ENCODE assay signal across 8 cellular contexts in the genomic region with DNA sequence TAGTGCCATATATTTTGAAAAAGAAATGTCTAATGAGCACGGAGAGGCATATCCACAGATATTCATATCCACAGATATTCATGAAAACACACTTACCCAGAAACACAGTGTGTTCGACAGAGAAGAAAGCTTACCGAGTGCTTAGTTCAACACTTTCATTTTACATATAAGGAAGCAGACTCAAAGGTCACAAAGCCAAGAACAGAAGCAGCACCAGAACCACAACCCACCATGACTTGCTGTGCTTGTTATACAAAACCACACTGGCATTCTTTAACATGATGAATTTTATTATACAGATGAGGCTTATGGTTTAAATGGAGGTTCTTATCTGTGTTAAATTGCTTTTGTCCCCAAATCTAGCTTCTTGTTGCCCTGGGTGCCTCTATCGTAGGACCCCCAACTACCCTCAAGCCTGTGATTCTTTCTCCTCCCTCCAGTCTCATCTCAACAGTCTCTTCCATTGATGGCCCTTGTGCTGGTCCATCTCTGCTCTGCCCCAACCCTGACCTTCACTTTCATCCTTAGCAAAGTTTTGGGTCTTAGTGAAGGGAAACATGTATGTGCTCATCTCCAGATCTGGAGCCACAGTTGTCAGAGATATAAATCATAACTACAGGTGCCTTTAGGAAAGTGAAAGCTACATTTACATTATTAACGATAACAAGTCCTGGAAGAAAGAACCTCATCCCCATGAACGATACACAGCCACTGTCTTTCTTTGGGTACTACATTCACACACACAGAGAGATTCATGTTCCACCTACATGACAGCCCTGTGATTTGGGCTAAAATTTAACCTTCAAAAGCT. TPM values are rescaled to one million over a fixed set of nuclear protein-coding genes. Genes with fewer than 3 reads are reported as not detected.
DNase-seq lines count a peak whose midpoint lies in the region; ATAC-seq and TF ChIP-seq lines count a peak whose summit lies in the region.

No MANE protein-coding gene starts in this region.

- peaks cover 32% of the 10 kb centered on the region for H3K4me1 Mint-ChIP-seq in activated T-cell treated with anti-CD3 and anti-CD28 coated beads, Interleukin-2, amount 50 U/mL, for 4 hours (ENCODE audit: low read depth)
- H3K4me1 Mint-ChIP-seq in type B pancreatic cell (ENCODE audit: unreplicated experiment): no peaks in the 10 kb centered on the region

- peak overlapping the region; percentile 66 for H3K4me3 Mint-ChIP-seq in activated T-cell treated with anti-CD3 and anti-CD28 coated beads, Interleukin-2, amount 50 U/mL, for 4 hours
- no peak overlapping the region for H3K4me3 Mint-ChIP-seq in type B pancreatic cell

- H3K27ac Mint-ChIP-seq in type B pancreatic cell: no peak overlapping the region

- DNase-seq in activated T-cell treated with anti-CD3 and anti-CD28 coated beads for 1 hour (ENCODE audit: low read depth): peak; percentile 21
- no peak for DNase-seq in activated T-cell treated with anti-CD3 and anti-CD28 coated beads, Interleukin-2, amount 50 U/mL, for 1 hour
- peak; percentile 27 for DNase-seq in activated T-cell treated with anti-CD3 and anti-CD28 coated beads, Interleukin-2, amount 50 U/mL, for 4 hours
- peak; percentile 34 to 43 for DNase-seq in stimulated activated CD4-positive, alpha-beta T cell treated with anti-CD3 and anti-CD28 coated beads, Interleukin-2, amount 100 ng/mL, for 24 hours
- DNase-seq in NCI-H146 (lab: John Stamatoyannopoulos, UW): no peak
- DNase-seq in middle frontal gyrus (ENCODE audit: extremely low spot score, low spot score): no peak
- DNase-seq in type B pancreatic cell (ENCODE audit: extremely low spot score, unreplicated experiment): no peak

- no peaks in the 10 kb centered on the region for H3K27me3 Mint-ChIP-seq in activated T-cell treated with anti-CD3 and anti-CD28 coated beads, Interleukin-2, amount 50 U/mL, for 4 hours (ENCODE audit: low read depth)
- H3K27me3 Mint-ChIP-seq in type B pancreatic cell: peaks cover 21% of the 10 kb centered on the region

- peak; percentile 80 for ATAC-seq in HG03342 (IDR thresholded peaks at IDR 0.05; ENCODE audit: unreplicated experiment)
- peak; percentile 89 to 91 for ATAC-seq in activated T-cell treated with anti-CD3 and anti-CD28 coated beads, Interleukin-2, amount 50 U/mL, for 4 hours

- H3K9me3 Mint-ChIP-seq in activated T-cell treated with anti-CD3 and anti-CD28 coated beads, Interleukin-2, amount 50 U/mL, for 4 hours: no peaks in the 10 kb centered on the region
- no peaks in the 10 kb centered on the region for H3K9me3 Mint-ChIP-seq in type B pancreatic cell

- no peak for TF ChIP-seq CTCF in type B pancreatic cell (conservative IDR thresholded peaks at IDR 0.05)

- H3K36me3 Mint-ChIP-seq in activated T-cell treated with anti-CD3 and anti-CD28 coated beads, Interleukin-2, amount 50 U/mL, for 4 hours (ENCODE audit: insufficient read depth): no peaks in the 10 kb centered on the region
- no peaks in the 10 kb centered on the region for H3K36me3 Mint-ChIP-seq in type B pancreatic cell

RNA-seq across cellular contexts. Expression of a gene that starts 40.0 kb away (rescaled TPM):
- total RNA-seq in activated T-cell treated with anti-CD3 and anti-CD28 coated beads, Interleukin-2, amount 50 U/mL, for 4 hours: 100 to 1,000 TPM; 276 to 301 (median 280) TPM
- total RNA-seq in type B pancreatic cell (ENCODE audit: low replicate concordance): 138 and 148 TPM in 2 replicates

RNA-seq across cellular contexts. Expression of a gene that starts 47.3 kb away (rescaled TPM):
- 1 to 10 TPM; 6.5 to 8.9 (median 7.8) TPM for total RNA-seq in activated T-cell treated with anti-CD3 and anti-CD28 coated beads, Interleukin-2, amount 50 U/mL, for 4 hours
- total RNA-seq in type B pancreatic cell (ENCODE audit: low replicate concordance): 42.7 and 95.2 TPM in 2 replicates

Comparison
In these comparisons a context has a peak if more than half of its experiments do, and no peak if none do; other contexts are left out.
1. DNase-seq: peak in activated T-cell treated with anti-CD3 and anti-CD28 coated beads for 1 hour (single experiment), activated T-cell treated with anti-CD3 and anti-CD28 coated beads, Interleukin-2, amount 50 U/mL, for 4 hours (single experiment) and stimulated activated CD4-positive, alpha-beta T cell treated with anti-CD3 and anti-CD28 coated beads, Interleukin-2, amount 100 ng/mL, for 24 hours (2 of 2); none in activated T-cell treated with anti-CD3 and anti-CD28 coated beads, Interleukin-2, amount 50 U/mL, for 1 hour (single experiment), NCI-H146 (single experiment), middle frontal gyrus (single experiment) and type B pancreatic cell (single experiment).